ENCODE assay signal across 8 cellular contexts in genomic region chr1:59814901-59815825, GRCh38. TPM values are rescaled to one million over a fixed set of nuclear protein-coding genes. Genes with fewer than 3 reads are reported as not detected.
DNase-seq lines count a peak whose midpoint lies in the region; ATAC-seq and TF ChIP-seq lines count a peak whose summit lies in the region.

TSS of gene HOOK1 (plus strand) at chr1:59814949. CDS start at chr1:59815118, 169 bp downstream.

- H3K36me3 Mint-ChIP-seq in activated naive CD4-positive, alpha-beta T cell treated with anti-CD3 and anti-CD28 coated beads, Interleukin-2, amount 50 U/mL, for 72 hours, result no peaks in the 10 kb centered on the region

- no peak for DNase-seq in activated naive CD4-positive, alpha-beta T cell treated with anti-CD3 and anti-CD28 coated beads, Interleukin-2, amount 50 U/mL, for 72 hours (ENCODE audit: low spot score in 2 of 2)
- peak; percentile 7 for DNase-seq in stimulated activated CD8-positive, alpha-beta memory T cell treated with anti-CD3 and anti-CD28 coated beads, Interleukin-15, amount 100 ng/mL, for 24 hours (ENCODE audit: low read depth)
- DNase-seq in dedifferentiated amniotic fluid mesenchymal stem cell (ENCODE audit: extremely low spot score) (no peak), superior temporal gyrus (ENCODE audit: extremely low spot score) (no peak)

- peak; percentile 39 for TF ChIP-seq POLR2A in GM19099 (IDR thresholded peaks at IDR 0.05; ENCODE audit: extremely low read depth, insufficient read length, low read depth)

- ATAC-seq in HG03565 (IDR thresholded peaks at IDR 0.05; ENCODE audit: unreplicated experiment), result peak; percentile 4
- ATAC-seq in activated naive CD4-positive, alpha-beta T cell treated with anti-CD3 and anti-CD28 coated beads, Interleukin-2, amount 50 U/mL, for 72 hours, result peak in 1 of 2 donors; percentile 60

- H3K9me3 Mint-ChIP-seq in activated naive CD4-positive, alpha-beta T cell treated with anti-CD3 and anti-CD28 coated beads, Interleukin-2, amount 50 U/mL, for 72 hours, result no peaks in the 10 kb centered on the region

- H3K9me3 ChIP-seq in iPS-20b (ENCODE audit: insufficient read depth, low read depth, low read length), result no peaks in the 10 kb centered on the region

- H3K36me3 ChIP-seq in iPS-20b (ENCODE audit: insufficient read depth, low read depth, low read length), result no peaks in the 10 kb centered on the region

- H3K27ac ChIP-seq in C4-2B (peak within 1 kb of the TSS; percentile 95), iPS-20b (ENCODE audit: low read length) (no peak within 1 kb of the TSS)

- peak within 1 kb of the TSS; percentile 68 for H3K9ac ChIP-seq in iPS-20b (ENCODE audit: low read depth, low read length)

- H3K27me3 ChIP-seq in iPS-20b (ENCODE audit: insufficient read depth, low read length), result peaks cover 22% of the 10 kb centered on the region

- no peak for TF ChIP-seq CTCF in C4-2B (conservative IDR thresholded peaks at IDR 0.05)

- peak within 1 kb of the TSS in 1 of 2 donors; percentile 91 for H3K27ac Mint-ChIP-seq in activated naive CD4-positive, alpha-beta T cell treated with anti-CD3 and anti-CD28 coated beads, Interleukin-2, amount 50 U/mL, for 72 hours

- peaks cover 13% of the 10 kb centered on the region; the same call in 1 of the 2 replicates for H3K4me1 ChIP-seq in iPS-20b (ENCODE audit: insufficient read depth, low read length)

- peak within 1 kb of the TSS; percentile 78 for H3K4me3 ChIP-seq in iPS-20b (ENCODE audit: low read length)

RNA-seq across cellular contexts. Expression of gene HOOK1, which starts in this region (rescaled TPM):
- 10 to 100 TPM; 14.5 to 18.3 TPM for total RNA-seq in activated naive CD4-positive, alpha-beta T cell treated with anti-CD3 and anti-CD28 coated beads, Interleukin-2, amount 50 U/mL, for 72 hours
